12 cellular contexts compared by ENCODE assay signal in the genomic region with DNA sequence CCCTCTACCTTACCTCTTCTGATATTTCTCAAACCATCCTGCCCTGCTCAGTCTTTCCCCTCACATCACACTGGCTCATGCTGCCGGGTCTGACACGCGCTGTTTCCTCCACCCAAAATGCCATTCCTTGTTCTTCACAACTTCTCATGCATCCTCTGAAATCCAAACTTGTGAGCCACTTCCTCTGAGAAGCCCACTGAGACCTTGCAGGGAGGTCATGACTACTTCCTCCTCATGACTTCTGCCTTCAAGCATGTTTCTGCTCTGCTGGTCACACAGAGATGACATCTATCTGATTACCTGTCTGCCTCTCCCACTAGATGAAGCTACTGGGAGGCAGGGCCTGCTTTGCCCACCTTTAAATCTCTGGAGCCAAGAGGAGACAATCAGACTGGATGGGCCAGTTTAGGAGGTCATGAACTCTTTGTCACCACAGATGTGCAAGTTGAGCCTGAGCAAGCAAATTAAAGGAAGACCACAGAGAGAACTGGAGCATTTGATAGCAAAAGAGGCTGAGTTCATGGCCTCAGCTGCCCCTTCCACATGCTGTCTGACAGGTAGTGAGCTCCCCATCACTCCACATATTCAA.
A peak's percentile ranks its signal among the peaks of the same experiment; 100 is the strongest.
DNase-seq lines count a peak whose midpoint lies in the region; FAIRE-seq and TF ChIP-seq lines count a peak whose summit lies in the region.
"Had no signal": no experiment of that assay in that cellular context is flagged by ENCODE, and none has a peak within 500 bp of the region (broad histone marks: within the 10 kb centered on the region; RNA-seq: fewer than 3 reads in every experiment).

No MANE protein-coding gene starts in this region.

- H3K9me3 ChIP-seq in Karpas-422 (ENCODE audit: low read length) = no peaks in the 10 kb centered on the region

- H3K4me1 Mint-ChIP-seq in mesothelial cell of epicardium = peaks cover 12% of the 10 kb centered on the region

- DNase-seq in GM18507 (ENCODE audit: extremely low spot score, insufficient read length, low read depth) (no peak), Karpas-422 (peak; percentile 81), dedifferentiated amniotic fluid mesenchymal stem cell (ENCODE audit: extremely low spot score) (peak; percentile 33), skeletal muscle cell (ENCODE audit: low read depth) (peak; percentile 64), HuH-7 (ENCODE audit: low spot score) (no peak), globus pallidus (ENCODE audit: low spot score) (no peak), mesothelial cell of epicardium (ENCODE audit: low spot score in 2 of 2, unreplicated experiment in 2 of 2) (no peak), RWPE1 (ENCODE audit: low spot score) (no peak)
- DNase-seq: NCI-H187 treated with DMSO at 0.1 percent for 48 hours; stimulated activated CD4-positive, alpha-beta T cell treated with anti-CD3 and anti-CD28 coated beads, Interleukin-4, amount 100 ng/mL, for 1 hour; T-helper 1 cell had no signal

- H3K27me3 Mint-ChIP-seq in mesothelial cell of epicardium (ENCODE audit: low read depth) = no peaks in the 10 kb centered on the region

- no peaks in the 10 kb centered on the region for H3K9me2 ChIP-seq in Karpas-422 (replicated peaks; ENCODE audit: insufficient read depth, low read length)

- TF ChIP-seq CTCF in mesothelial cell of epicardium (IDR thresholded peaks at IDR 0.05; ENCODE audit: unreplicated experiment) (no peak), RWPE1 (conservative IDR thresholded peaks at IDR 0.05; ENCODE audit: low read depth) (no peak)

- peak overlapping the region; percentile 72; the same call in 1 of the 2 replicates for H2AFZ ChIP-seq in Karpas-422 (ENCODE audit: low read length)

- H3K36me3 ChIP-seq in Karpas-422 (ENCODE audit: insufficient read depth, low read length) = no peaks in the 10 kb centered on the region

- H3K4me1 ChIP-seq in Karpas-422 (ENCODE audit: low read length) = peaks cover 22% of the 10 kb centered on the region

- H3K9ac ChIP-seq in Karpas-422 (ENCODE audit: low read length) = peak overlapping the region; percentile 36

- H3K9me3 Mint-ChIP-seq in mesothelial cell of epicardium = no peaks in the 10 kb centered on the region
- H3K9me3 Mint-ChIP-seq: nephron had no signal

- no peak overlapping the region for H3K27ac Mint-ChIP-seq in mesothelial cell of epicardium

- no peaks in the 10 kb centered on the region for H4K20me1 ChIP-seq in Karpas-422 (ENCODE audit: insufficient read depth, low read depth, low read length)

- POLR2A ChIA-PET in RWPE1 (lab: Yijun Ruan, JAX; ENCODE audit: low non-redundant PET) = no interaction called here

- H3K27ac ChIP-seq in Karpas-422 (ENCODE audit: low read length) (no peak overlapping the region), RWPE1 (no peak overlapping the region)

- H3K27me3 ChIP-seq in Karpas-422 (ENCODE audit: low read length) = no peaks in the 10 kb centered on the region

- no peaks in the 10 kb centered on the region for H3K36me3 Mint-ChIP-seq in mesothelial cell of epicardium

- no peaks in the 10 kb centered on the region for H3K79me2 ChIP-seq in Karpas-422 (ENCODE audit: low read length)

- CTCF ChIA-PET in RWPE1 (lab: Yijun Ruan, JAX) = interaction anchor here (0.6 to 0.7 kb wide), 2 partner anchors 52 to 327 kb away, joined by 3 read pairs; no protein-coding TSS in a partner anchor

- peak; percentile 67 for FAIRE-seq in GM18507 (lab: Jason Lieb, UNC)

- H3K4me3 ChIP-seq in Karpas-422 (ENCODE audit: low read length) (no peak overlapping the region; the same call in 1 of the 2 replicates), skeletal muscle cell (ENCODE audit: low read depth, low read length) (no peak overlapping the region)

- peak overlapping the region; percentile 34 for H3K4me2 ChIP-seq in Karpas-422 (ENCODE audit: low read depth, low read length, poor library complexity, severe bottlenecking)

- no peak overlapping the region for H3K4me3 Mint-ChIP-seq in mesothelial cell of epicardium
- H3K4me3 Mint-ChIP-seq: nephron had no signal

Comparison
In these comparisons a context has a peak if more than half of its experiments do, and no peak if none do; other contexts are left out.
1. DNase-seq: peak in Karpas-422 (single experiment), dedifferentiated amniotic fluid mesenchymal stem cell (single experiment) and skeletal muscle cell (single experiment); none in GM18507 (single experiment), HuH-7 (single experiment), globus pallidus (single experiment), mesothelial cell of epicardium (0 of 2) and RWPE1 (single experiment).